ENCODE assay signal across 29 cellular contexts in the genomic region with DNA sequence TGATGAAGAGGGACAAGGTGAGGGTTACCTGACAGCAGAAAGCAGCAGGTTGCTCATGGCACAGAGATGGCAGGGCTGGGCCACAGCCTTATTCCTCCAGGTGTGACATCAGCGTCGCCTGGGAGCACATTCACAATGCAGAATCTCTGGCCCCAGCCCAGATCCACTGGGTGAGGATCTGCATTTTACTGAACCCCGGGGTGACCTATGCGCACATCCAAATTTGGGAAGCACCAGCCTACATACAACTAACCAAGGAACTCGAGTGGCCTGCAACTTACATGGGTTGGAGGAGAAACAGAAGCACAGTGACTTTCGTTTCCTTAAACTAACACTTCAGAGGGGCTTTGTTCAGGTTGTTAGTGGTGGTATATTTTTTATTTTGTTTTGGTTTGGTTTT.
"Had no signal": no experiment of that assay in that cellular context is flagged by ENCODE, and none has a peak within 500 bp of the region (broad histone marks: within the 10 kb centered on the region; RNA-seq: fewer than 3 reads in every experiment).

No MANE protein-coding gene starts in this region.

- FAIRE-seq: endometrium, endothelial cell of umbilical vein, TTC549 had no signal

- H3K4me1 ChIP-seq: ascending aorta, breast epithelium, esophagus squamous epithelium, gastroesophageal sphincter had no signal

- H3K27me3 ChIP-seq: ascending aorta, breast epithelium, esophagus squamous epithelium, gastroesophageal sphincter had no signal

- H3K4me3 ChIP-seq: ascending aorta, breast epithelium, coronary artery, esophagus squamous epithelium, gastroesophageal sphincter had no signal

- ATAC-seq: activated naive CD4-positive, alpha-beta T cell treated with anti-CD3 and anti-CD28 coated beads, Interleukin-2, amount 50 U/mL, for 72 hours; activated T-cell treated with anti-CD3 and anti-CD28 coated beads, Interleukin-2, amount 50 U/mL, for 72 hours; gastroesophageal sphincter; WTC11 had no signal

- H3K27ac ChIP-seq: ascending aorta, breast epithelium, coronary artery, epithelial cell of prostate, esophagus squamous epithelium, gastroesophageal sphincter, VCaP had no signal

- H3K36me3 ChIP-seq: breast epithelium had no signal

- DNase-seq: activated CD4-positive, alpha-beta memory T cell treated with anti-CD3 and anti-CD28 coated beads, Interleukin-2, amount 10 ng/mL, durations not matched to agents 7 days and 5 days; activated CD4-positive, alpha-beta T cell treated with anti-CD3 and anti-CD28 coated beads for 1 hour; activated CD4-positive, alpha-beta T cell treated with anti-CD3 and anti-CD28 coated beads for 4 hours; activated CD4-positive, alpha-beta T cell treated with anti-CD3 and anti-CD28 coated beads, Interleukin-2, amount 10 ng/mL, durations not matched to agents 7 days and 5 days; activated CD4-positive, alpha-beta T cell treated with anti-CD3 and anti-CD28 coated beads, Interleukin-2, amount 50 U/mL, for 4 hours; activated CD8-positive, alpha-beta memory T cell treated with anti-CD3 and anti-CD28 coated beads, Interleukin-2, amount 50 U/mL, for 48 hours; activated gamma-delta T cell; activated naive CD4-positive, alpha-beta T cell; activated naive CD4-positive, alpha-beta T cell treated with anti-CD3 and anti-CD28 coated beads, Interleukin-2, amount 10 ng/mL, durations not matched to agents 7 days and 5 days; activated naive CD8-positive, alpha-beta T cell treated with anti-CD3 and anti-CD28 coated beads, Interleukin-2, amount 10 ng/mL, durations not matched to agents 7 days and 5 days; activated T-cell treated with anti-CD3 and anti-CD28 coated beads for 4 hours; activated T-cell treated with anti-CD3 and anti-CD28 coated beads, Interleukin-2, amount 50 U/mL, for 24 hours; activated T-cell treated with anti-CD3 and anti-CD28 coated beads, Interleukin-2, amount 50 U/mL, for 72 hours; dermis blood vessel endothelial cell; effector CD4-positive, alpha-beta T cell; esophagus squamous epithelium; foreskin melanocyte; T-helper 2 cell had no signal
